Comparison of ENCODE assay signal across 30 cellular contexts in the genomic region with DNA sequence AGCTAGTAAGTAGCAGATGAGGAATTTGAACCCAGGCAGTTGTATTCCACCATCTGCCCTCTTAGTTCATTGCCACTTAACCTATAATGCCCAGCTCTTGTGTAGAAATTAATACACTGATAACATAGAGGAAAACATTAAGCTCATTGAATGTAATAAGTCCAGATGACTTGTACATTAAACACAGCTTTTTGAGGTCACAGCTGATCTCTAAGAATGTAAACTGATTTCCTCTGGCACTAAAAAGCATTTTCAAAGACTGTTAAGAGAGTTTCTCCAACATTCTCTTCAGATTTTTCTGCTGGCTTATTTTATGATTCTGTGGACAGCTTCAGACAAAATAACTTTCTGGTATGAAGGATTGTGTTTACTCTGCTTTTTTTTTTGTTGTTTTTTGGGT.
"Had no signal": no experiment of that assay in that cellular context is flagged by ENCODE, and none has a peak within 500 bp of the region (broad histone marks: within the 10 kb centered on the region; RNA-seq: fewer than 3 reads in every experiment).

No MANE protein-coding gene starts in this region.

- H3K27ac ChIP-seq: brain microvascular endothelial cell, hepatocyte, left lung, right lobe of liver, skin epidermis, stomach, suprapubic skin, transverse colon, WERI-Rb-1 had no signal

- H3K4me2 ChIP-seq: hepatocyte had no signal

- H3K27me3 ChIP-seq: brain microvascular endothelial cell, hepatocyte, left lung, right lobe of liver, stomach, suprapubic skin, transverse colon had no signal

- H3K79me2 ChIP-seq: hepatocyte had no signal

- H3K4me3 ChIP-seq: hepatocyte, left lung, lung, right lobe of liver, skin epidermis, stomach, suprapubic skin, transverse colon had no signal

- ATAC-seq: activated CD8-positive, alpha-beta memory T cell treated with anti-CD3 and anti-CD28 coated beads, Interleukin-2, amount 10 ng/mL, durations not matched to agents 7 days and 5 days; activated CD8-positive, alpha-beta T cell treated with anti-CD3 and anti-CD28 coated beads for 36 hours; activated naive CD8-positive, alpha-beta T cell treated with anti-CD3 and anti-CD28 coated beads, Interleukin-2, amount 50 U/mL, for 24 hours; esophagus mucosa; left lung; naive thymus-derived CD4-positive, alpha-beta T cell; right lobe of liver; stimulated activated memory B cell treated with anti-CD40 and anti-IgM and Interleukin-4, amounts not matched to agents 10 μg/mL and 1 μg/mL and 100 μg/mL, for 72 hours had no signal

- DNase-seq: activated CD4-positive, alpha-beta T cell treated with anti-CD3 and anti-CD28 coated beads, Interleukin-2, amount 10 ng/mL, durations not matched to agents 7 days and 5 days; activated CD4-positive, CD25-positive, alpha-beta regulatory T cell treated with anti-CD3 and anti-CD28 coated beads, Interleukin-2, amount 50 U/mL, for 72 hours; activated CD8-positive, alpha-beta memory T cell treated with anti-CD3 and anti-CD28 coated beads, Interleukin-2, amount 10 ng/mL, durations not matched to agents 7 days and 5 days; activated CD8-positive, alpha-beta T cell treated with anti-CD3 and anti-CD28 coated beads for 36 hours; activated gamma-delta T cell; activated naive CD4-positive, alpha-beta T cell treated with anti-CD3 and anti-CD28 coated beads, Interleukin-2, amount 50 U/mL, for 16 hours; activated naive CD8-positive, alpha-beta T cell treated with anti-CD3 and anti-CD28 coated beads, Interleukin-2, amount 50 U/mL, for 24 hours; activated T-cell treated with anti-CD3 and anti-CD28 coated beads for 4 hours; aorta; brain microvascular endothelial cell; caudate nucleus; dermis blood vessel endothelial cell; effector CD8-positive, alpha-beta T cell; glutamatergic neuron; immature natural killer cell; kidney glomerular epithelial cell; left lung; naive thymus-derived CD4-positive, alpha-beta T cell; occipital lobe; right lobe of liver; stimulated activated CD4-positive, alpha-beta T cell treated with anti-CD3 and anti-CD28 coated beads, Interleukin-2, amount 100 ng/mL, for 24 hours; stomach; transverse colon; WERI-Rb-1 had no signal

- H3K4me1 ChIP-seq: left lung, right lobe of liver, stomach, suprapubic skin, transverse colon had no signal

- H3K36me3 ChIP-seq: brain microvascular endothelial cell, left lung, right lobe of liver, transverse colon had no signal

- H2AFZ ChIP-seq: hepatocyte had no signal

- H3K9me3 ChIP-seq: left lung, right lobe of liver, stomach, suprapubic skin, transverse colon had no signal
